16 cellular contexts compared by ENCODE assay signal in genomic region chr3:149579161-149579560, GRCh38.
A peak's percentile ranks its signal among the peaks of the same experiment; 100 is the strongest.
DNase-seq lines count a peak whose midpoint lies in the region; ATAC-seq, FAIRE-seq and TF ChIP-seq lines count a peak whose summit lies in the region.
"Had no signal": no experiment of that assay in that cellular context is flagged by ENCODE, and none has a peak within 500 bp of the region (broad histone marks: within the 10 kb centered on the region; RNA-seq: fewer than 3 reads in every experiment).

No MANE protein-coding gene starts in this region.

- H3K27me3 Mint-ChIP-seq in chondrocyte (ENCODE audit: low read depth): no peaks in the 10 kb centered on the region

- H3K4me1 Mint-ChIP-seq in chondrocyte (ENCODE audit: low read depth): peaks cover 87% of the 10 kb centered on the region

- H3K4me3 ChIP-seq in BLaER1 treated with 17β-estradiol and CSF1 and Interleukin-3, amounts not matched to agents 10 nM and 100 nM: no peak overlapping the region
- no peak overlapping the region for H3K4me3 ChIP-seq in gastrocnemius medialis
- H3K4me3 ChIP-seq in HepG2 (replicated peaks in 1 of 3; ENCODE audit: insufficient read depth in 1 of 3, low read depth in 2 of 3, low read length in 3 of 3): no peak overlapping the region
- H3K4me3 ChIP-seq: adrenal gland had no signal

- H2AFZ ChIP-seq in HepG2 (ENCODE audit: low read length): no peak overlapping the region

- no peak for FAIRE-seq in HepG2 (lab: Jason Lieb, UNC)
- FAIRE-seq: frontal cortex had no signal

- H4K20me1 ChIP-seq in BLaER1 treated with 17β-estradiol and CSF1 and Interleukin-3, amounts not matched to agents 10 nM and 100 nM: no peaks in the 10 kb centered on the region
- peaks cover 28% of the 10 kb centered on the region for H4K20me1 ChIP-seq in HepG2 (ENCODE audit: insufficient read depth, low read length)

- H3K27ac ChIP-seq in BLaER1 treated with 17β-estradiol and CSF1 and Interleukin-3, amounts not matched to agents 10 nM and 100 nM: peak overlapping the region in 1 of 11 experiments; percentile 19; a peak in 1 of 22 replicates
- H3K27ac ChIP-seq in gastrocnemius medialis (peak overlapping the region; percentile 2 to 42 (median 19)), HepG2 (ENCODE audit: extremely low read length, insufficient read depth, low read length) (no peak overlapping the region)

- H3K4me2 ChIP-seq in BLaER1 treated with 17β-estradiol and CSF1 and Interleukin-3, amounts not matched to agents 10 nM and 100 nM: peak overlapping the region in 10 of 11 experiments; percentile 16 to 76 (median 68); a peak in 16 of 22 replicates
- no peak overlapping the region for H3K4me2 ChIP-seq in HepG2 (ENCODE audit: low read depth, low read length)

- H3K9me3 Mint-ChIP-seq in chondrocyte (ENCODE audit: low read depth): no peaks in the 10 kb centered on the region
- H3K9me3 Mint-ChIP-seq: activated T-helper 17 cell treated with anti-CD3 and anti-CD28 coated beads, Interleukin-2, amount 50 U/mL, for 72 hours had no signal

- H3K79me2 ChIP-seq in HepG2 (ENCODE audit: insufficient read depth, low read length): peaks cover 87% of the 10 kb centered on the region

- peaks cover 0 to 53% (median 0%) of the 10 kb centered on the region in 11 experiments; a peak in 4 of 22 replicates for H3K27me3 ChIP-seq in BLaER1 treated with 17β-estradiol and CSF1 and Interleukin-3, amounts not matched to agents 10 nM and 100 nM
- H3K27me3 ChIP-seq in gastrocnemius medialis (no peaks in the 10 kb centered on the region), HepG2 (ENCODE audit: control insufficient read depth in 1 of 2, insufficient read depth in 2 of 2, low read length in 2 of 2) (no peaks in the 10 kb centered on the region)
- H3K27me3 ChIP-seq: adrenal gland had no signal

- no peak overlapping the region for H3K9ac ChIP-seq in BLaER1 treated with 17β-estradiol and CSF1 and Interleukin-3, amounts not matched to agents 10 nM and 100 nM
- no peak overlapping the region for H3K9ac ChIP-seq in HepG2 (ENCODE audit: insufficient read depth, low read depth, low read length)

- DNase-seq in M059J (ENCODE audit: low read depth): peak; percentile 68
- DNase-seq in chondrocyte (ENCODE audit: low spot score): no peak
- no peak for DNase-seq in gastrocnemius medialis
- DNase-seq in AG20443 (ENCODE audit: low spot score): no peak
- DNase-seq in SIG-M5 (lab: John Stamatoyannopoulos, UW): no peak
- DNase-seq in HepG2 (ENCODE audit: low spot score): no peak
- DNase-seq: adrenal gland; Caco-2; MM.1S; NCI-H1930; NCI-H524 treated with DMSO at 0.1 percent for 48 hours; stimulated activated CD4-positive, alpha-beta T cell treated with anti-CD3 and anti-CD28 coated beads, Interleukin-15, amount 100 ng/mL, for 24 hours had no signal

- WGBS in HepG2 (ENCODE audit: low lambda C conversion rate): 100% methylated on average over 1 of the region's 1 CpG

- in situ Hi-C loops in gastrocnemius medialis (cut with MboI; ENCODE audit: low sequenced_read_pairs in 4 of 4) (no loop called here), HepG2 (cut with HindIII; ENCODE audit: extremely low pct_ligation_motif_present, low pct_unique_long_range_greater_than_20kb) (no loop called here)

- H3K9me3 ChIP-seq in BLaER1 treated with 17β-estradiol and CSF1 and Interleukin-3, amounts not matched to agents 10 nM and 100 nM (replicated peaks in 1 of 11): no peaks in the 10 kb centered on the region
- H3K9me3 ChIP-seq in gastrocnemius medialis (no peaks in the 10 kb centered on the region), HepG2 (ENCODE audit: low read length) (no peaks in the 10 kb centered on the region)
- H3K9me3 ChIP-seq: adrenal gland, Caco-2 had no signal

- intact Hi-C loops in gastrocnemius medialis (cut with DNase I; ENCODE audit: low total_unique reads) (no loop called here), HepG2 (cut with micrococcal nuclease; ENCODE audit: unreplicated experiment) (no loop called here)

- TF ChIP-seq POLR2A in gastrocnemius medialis (IDR thresholded peaks at IDR 0.05) (no peak), HepG2 (IDR thresholded peaks at IDR 0.05; ENCODE audit: insufficient read depth in 1 of 2, low read depth in 2 of 2, low read length in 2 of 2) (no peak)

- peak overlapping the region; percentile 96 for H3K27ac Mint-ChIP-seq in chondrocyte (ENCODE audit: unreplicated experiment)

- POLR2A ChIA-PET in HepG2 (lab: Yijun Ruan, JAX): no interaction called here

- CTCF ChIA-PET in HepG2 (lab: Yijun Ruan, JAX; ENCODE audit: low intra/inter-chr PET ratio, low total read pairs): no interaction called here

- BruUV-seq in HepG2 (replicated peaks; lab: Mats Ljungman, UMichigan): no TSS peak

- TF ChIP-seq CTCF in chondrocyte (IDR thresholded peaks at IDR 0.05) (no peak), gastrocnemius medialis (IDR thresholded peaks at IDR 0.05 in 4 of 5, conservative IDR thresholded peaks at IDR 0.05 in 1 of 5) (no peak), HepG2 (CRISPR knock-in tag; IDR thresholded peaks at IDR 0.05) (no peak)

- no peak for TF ChIP-seq EP300 in HepG2 (IDR thresholded peaks at IDR 0.05; ENCODE audit: low read depth in 2 of 2, low read length in 2 of 2)
- no peak for TF ChIP-seq EP300 in HepG2 (CRISPR knock-in tag; IDR thresholded peaks at IDR 0.05; ENCODE audit: borderline replicate concordance)

- no peak for ATAC-seq in gastrocnemius medialis
- no peak for ATAC-seq in HepG2
- no peak for ATAC-seq in GM18909 (IDR thresholded peaks at IDR 0.05; ENCODE audit: poor library complexity, unreplicated experiment)
- ATAC-seq: activated T-helper 17 cell treated with anti-CD3 and anti-CD28 coated beads, Interleukin-2, amount 50 U/mL, for 72 hours had no signal

- H3K4me3 Mint-ChIP-seq in chondrocyte (ENCODE audit: unreplicated experiment): no peak overlapping the region
- H3K4me3 Mint-ChIP-seq: activated T-helper 17 cell treated with anti-CD3 and anti-CD28 coated beads, Interleukin-2, amount 50 U/mL, for 72 hours had no signal

- TF ChIP-seq RAD21 in HepG2 (CRISPR knock-in tag; IDR thresholded peaks at IDR 0.05): no peak

- peaks cover 46 to 77% (median 63%) of the 10 kb centered on the region in 10 experiments for H3K4me1 ChIP-seq in BLaER1 treated with 17β-estradiol and CSF1 and Interleukin-3, amounts not matched to agents 10 nM and 100 nM
- H3K4me1 ChIP-seq in gastrocnemius medialis: peaks cover 75 to 82% of the 10 kb centered on the region in 2 donors
- peaks cover 55% of the 10 kb centered on the region for H3K4me1 ChIP-seq in HepG2 (ENCODE audit: insufficient read depth, low read length)
- H3K4me1 ChIP-seq: Caco-2 had no signal

- no peaks in the 10 kb centered on the region for H3K36me3 Mint-ChIP-seq in chondrocyte (ENCODE audit: low read depth)

- H3K36me3 ChIP-seq in BLaER1 treated with 17β-estradiol and CSF1 and Interleukin-3, amounts not matched to agents 10 nM and 100 nM: no peaks in the 10 kb centered on the region
- H3K36me3 ChIP-seq in gastrocnemius medialis (no peaks in the 10 kb centered on the region), HepG2 (replicated peaks in 1 of 2; ENCODE audit: control insufficient read depth in 1 of 2, insufficient read depth in 2 of 2, low read length in 2 of 2) (peaks cover 5 to 27% of the 10 kb centered on the region in 2 experiments; a peak in 4 of 5 replicates)
- H3K36me3 ChIP-seq: adrenal gland had no signal

TF ChIP-seq in HepG2, 621 proteins besides CTCF, POLR2A, EP300 and RAD21:
- TF ChIP-seq ZNF451 (CRISPR knock-in tag; IDR thresholded peaks at IDR 0.05): no peak
